19 cellular contexts compared by ENCODE assay signal in genomic region chr6:92271101-92271500, GRCh38.
DNase-seq lines count a peak whose midpoint lies in the region; ATAC-seq, FAIRE-seq and TF ChIP-seq lines count a peak whose summit lies in the region.
"Had no signal": no experiment of that assay in that cellular context is flagged by ENCODE, and none has a peak within 500 bp of the region (broad histone marks: within the 10 kb centered on the region; RNA-seq: fewer than 3 reads in every experiment).

No MANE protein-coding gene starts in this region.

- ATAC-seq in activated T-cell treated with anti-CD3 and anti-CD28 coated beads, Interleukin-2, amount 50 U/mL, for 72 hours (replicated peaks in 1 of 2) = no peak
- ATAC-seq: HCT116 had no signal

- intact Hi-C loops in endothelial cell of umbilical vein (cut with micrococcal nuclease) = no loop called here

- DNase-seq in astrocyte (ENCODE audit: low read depth) (peak; percentile 0), endothelial cell of umbilical vein (ENCODE audit: low read depth, low spot score) (peak; percentile 37), neural crest cell (ENCODE audit: low read depth, low spot score) (no peak), GM13977 (ENCODE audit: low spot score) (no peak), HCEC 1CT (no peak)
- no peak for DNase-seq in activated T-cell treated with anti-CD3 and anti-CD28 coated beads, Interleukin-2, amount 50 U/mL, for 72 hours
- DNase-seq: C1 segment of cervical spinal cord; Calu3; CD4-positive, alpha-beta memory T cell; COR-L47; DMS153; DND-41; GM23248; H7 had no signal

- H3K4me3 Mint-ChIP-seq in astrocyte (ENCODE audit: unreplicated experiment) (no peak overlapping the region), neural crest cell (no peak overlapping the region)
- H3K4me3 Mint-ChIP-seq in activated T-cell treated with anti-CD3 and anti-CD28 coated beads, Interleukin-2, amount 50 U/mL, for 72 hours = no peak overlapping the region
- H3K4me3 Mint-ChIP-seq: CD4-positive, alpha-beta memory T cell had no signal

- H3K27me3 ChIP-seq in astrocyte (ENCODE audit: insufficient read depth, low read length) (no peaks in the 10 kb centered on the region), endothelial cell of umbilical vein (ENCODE audit: control insufficient read depth in 2 of 2, insufficient read depth in 2 of 2, low read length in 2 of 2) (no peaks in the 10 kb centered on the region)

- H3K36me3 Mint-ChIP-seq in astrocyte (ENCODE audit: low read depth, unreplicated experiment) = no peaks in the 10 kb centered on the region
- H3K36me3 Mint-ChIP-seq in neural crest cell (ENCODE audit: low read depth) = no peaks in the 10 kb centered on the region
- no peaks in the 10 kb centered on the region for H3K36me3 Mint-ChIP-seq in activated T-cell treated with anti-CD3 and anti-CD28 coated beads, Interleukin-2, amount 50 U/mL, for 72 hours (ENCODE audit: insufficient read depth in 2 of 2)
- H3K36me3 Mint-ChIP-seq: CD4-positive, alpha-beta memory T cell had no signal

- TF ChIP-seq CTCF in astrocyte (IDR thresholded peaks at IDR 0.05; ENCODE audit: insufficient read depth, low read depth, low read length) (no peak), endothelial cell of umbilical vein (IDR thresholded peaks at IDR 0.05; ENCODE audit: extremely low read depth in 1 of 2, insufficient read depth in 1 of 2, low read depth in 1 of 2, low read length in 2 of 2) (no peak), neural crest cell (conservative IDR thresholded peaks at IDR 0.05) (no peak), GM13977 (IDR thresholded peaks at IDR 0.05; ENCODE audit: extremely low read depth, insufficient read depth, missing control alignments) (no peak)

- H3K4me1 Mint-ChIP-seq in astrocyte (ENCODE audit: low read depth, unreplicated experiment) (no peaks in the 10 kb centered on the region), neural crest cell (no peaks in the 10 kb centered on the region)
- H3K4me1 Mint-ChIP-seq in activated T-cell treated with anti-CD3 and anti-CD28 coated beads, Interleukin-2, amount 50 U/mL, for 72 hours (ENCODE audit: low read depth) = no peaks in the 10 kb centered on the region
- H3K4me1 Mint-ChIP-seq: CD4-positive, alpha-beta memory T cell had no signal

- FAIRE-seq in astrocyte (lab: Jason Lieb, UNC) (no peak), endothelial cell of umbilical vein (lab: Jason Lieb, UNC) (no peak)
- FAIRE-seq: G401.6, GM12892, GM19239, H1 had no signal

- H4K20me1 ChIP-seq in astrocyte (ENCODE audit: insufficient read depth, low read length) (no peaks in the 10 kb centered on the region), endothelial cell of umbilical vein (replicated peaks; ENCODE audit: control insufficient read depth, extremely low read depth, insufficient read depth, low read length) (no peaks in the 10 kb centered on the region)

- H3K27me3 Mint-ChIP-seq in astrocyte (ENCODE audit: low read depth, unreplicated experiment) (no peaks in the 10 kb centered on the region), neural crest cell (ENCODE audit: low read depth) (no peaks in the 10 kb centered on the region)
- H3K27me3 Mint-ChIP-seq in activated T-cell treated with anti-CD3 and anti-CD28 coated beads, Interleukin-2, amount 50 U/mL, for 72 hours (ENCODE audit: low read depth) = no peaks in the 10 kb centered on the region
- H3K27me3 Mint-ChIP-seq: CD4-positive, alpha-beta memory T cell had no signal

- no peak overlapping the region for H3K9ac ChIP-seq in astrocyte (ENCODE audit: low read length)
- no peak overlapping the region for H3K9ac ChIP-seq in endothelial cell of umbilical vein (replicated peaks; ENCODE audit: extremely low read depth, insufficient read depth, low read length)
- H3K9ac ChIP-seq: GM23248 had no signal

- in situ Hi-C loops in GM13977 (cut with MboI; ENCODE audit: low pct_unique_long_range_greater_than_20kb, low sequenced_read_pairs, unreplicated experiment) = no loop called here

- no TSS peak for BruUV-seq in endothelial cell of umbilical vein (replicated peaks; lab: Mats Ljungman, UMichigan)

- H3K9me1 ChIP-seq in endothelial cell of umbilical vein (replicated peaks; ENCODE audit: control insufficient read depth, extremely low read depth, insufficient read depth, low read length) = no peaks in the 10 kb centered on the region

- H3K4me1 ChIP-seq in astrocyte (ENCODE audit: insufficient read depth, low read length) (no peaks in the 10 kb centered on the region), endothelial cell of umbilical vein (ENCODE audit: control insufficient read depth, extremely low read depth, insufficient read depth, low read length) (no peaks in the 10 kb centered on the region)

- TF ChIP-seq POLR2A in endothelial cell of umbilical vein (IDR thresholded peaks at IDR 0.05; ENCODE audit: low read depth, low read length) = no peak

- no peak overlapping the region for H3K27ac ChIP-seq in astrocyte (ENCODE audit: low read depth, low read length)
- H3K27ac ChIP-seq in endothelial cell of umbilical vein (ENCODE audit: insufficient read depth, low read depth, low read length) = no peak overlapping the region
- H3K27ac ChIP-seq: GM23248 had no signal

- H2AFZ ChIP-seq in astrocyte (ENCODE audit: low read depth, low read length) (no peak overlapping the region), endothelial cell of umbilical vein (ENCODE audit: low read depth, low read length) (no peak overlapping the region)
- H2AFZ ChIP-seq: GM23248 had no signal

- H3K79me2 ChIP-seq in astrocyte (ENCODE audit: insufficient read depth, low read length) = no peaks in the 10 kb centered on the region
- no peaks in the 10 kb centered on the region for H3K79me2 ChIP-seq in endothelial cell of umbilical vein (ENCODE audit: control insufficient read depth, insufficient read depth, low read length)

- H3K27ac Mint-ChIP-seq in astrocyte (ENCODE audit: unreplicated experiment) = no peak overlapping the region
- peak overlapping the region; percentile 19 for H3K27ac Mint-ChIP-seq in neural crest cell (ENCODE audit: unreplicated experiment)
- no peak overlapping the region for H3K27ac Mint-ChIP-seq in activated T-cell treated with anti-CD3 and anti-CD28 coated beads, Interleukin-2, amount 50 U/mL, for 72 hours
- H3K27ac Mint-ChIP-seq: CD4-positive, alpha-beta memory T cell had no signal

- H3K36me3 ChIP-seq in astrocyte (ENCODE audit: insufficient read depth, low read length) (no peaks in the 10 kb centered on the region), endothelial cell of umbilical vein (ENCODE audit: control insufficient read depth in 2 of 2, extremely low read depth in 1 of 2, insufficient read depth in 2 of 2, low read length in 2 of 2) (no peaks in the 10 kb centered on the region)

- POLR2A ChIA-PET in endothelial cell of umbilical vein (lab: Charles Lee) = no interaction called here

- H3K9me3 ChIP-seq in astrocyte (ENCODE audit: insufficient read depth, low read depth, low read length) (no peaks in the 10 kb centered on the region), endothelial cell of umbilical vein (replicated peaks; ENCODE audit: control insufficient read depth, insufficient read depth, low read length) (no peaks in the 10 kb centered on the region)

- H3K4me3 ChIP-seq in astrocyte (ENCODE audit: insufficient read depth, low read depth, low read length) (no peak overlapping the region), endothelial cell of umbilical vein (replicated peaks in 1 of 3; ENCODE audit: insufficient read depth in 1 of 3, low read depth in 1 of 3, low read length in 3 of 3) (no peak overlapping the region)
- H3K4me3 ChIP-seq: GM23248 had no signal

- no peak overlapping the region for H3K4me2 ChIP-seq in astrocyte (ENCODE audit: low read length)
- H3K4me2 ChIP-seq in endothelial cell of umbilical vein (ENCODE audit: insufficient read depth, low read length) = no peak overlapping the region

- CTCF ChIA-PET in endothelial cell of umbilical vein (lab: Charles Lee) = no interaction called here

- no peaks in the 10 kb centered on the region for H3K9me3 Mint-ChIP-seq in astrocyte (ENCODE audit: unreplicated experiment)
- H3K9me3 Mint-ChIP-seq in neural crest cell = peaks cover 7% of the 10 kb centered on the region
- peaks cover 4 to 10% of the 10 kb centered on the region in 2 donors for H3K9me3 Mint-ChIP-seq in activated T-cell treated with anti-CD3 and anti-CD28 coated beads, Interleukin-2, amount 50 U/mL, for 72 hours

- dilution Hi-C loops in endothelial cell of umbilical vein (cut with MboI; ENCODE audit: extremely low pct_ligation_motif_present, low sequenced_read_pairs) = no loop called here

TF ChIP-seq in endothelial cell of umbilical vein, 7 proteins besides CTCF, POLR2A, EP300 and RAD21:
- TF ChIP-seq MYC (IDR thresholded peaks at IDR 0.05; ENCODE audit: low read depth, low read length) (no peak), GATA2 (IDR thresholded peaks at IDR 0.05; ENCODE audit: insufficient read depth, insufficient read length, low read depth, low read length) (no peak), JUN (IDR thresholded peaks at IDR 0.05; ENCODE audit: borderline replicate concordance, insufficient read depth, insufficient read length, low read depth) (no peak), EZH2 (IDR thresholded peaks at IDR 0.05; ENCODE audit: borderline replicate concordance, low read depth, low read length, severe bottlenecking) (no peak), MAX (IDR thresholded peaks at IDR 0.05; ENCODE audit: insufficient read depth, insufficient read length) (no peak)

Comparison
In these comparisons a context has a peak if more than half of its experiments do, and no peak if none do; other contexts are left out.
1. DNase-seq: peak in astrocyte (single experiment) and endothelial cell of umbilical vein (single experiment); none in neural crest cell (single experiment), activated T-cell treated with anti-CD3 and anti-CD28 coated beads, Interleukin-2, amount 50 U/mL, for 72 hours (0 of 2), GM13977 (single experiment) and HCEC 1CT (single experiment).